In the genomic region with DNA sequence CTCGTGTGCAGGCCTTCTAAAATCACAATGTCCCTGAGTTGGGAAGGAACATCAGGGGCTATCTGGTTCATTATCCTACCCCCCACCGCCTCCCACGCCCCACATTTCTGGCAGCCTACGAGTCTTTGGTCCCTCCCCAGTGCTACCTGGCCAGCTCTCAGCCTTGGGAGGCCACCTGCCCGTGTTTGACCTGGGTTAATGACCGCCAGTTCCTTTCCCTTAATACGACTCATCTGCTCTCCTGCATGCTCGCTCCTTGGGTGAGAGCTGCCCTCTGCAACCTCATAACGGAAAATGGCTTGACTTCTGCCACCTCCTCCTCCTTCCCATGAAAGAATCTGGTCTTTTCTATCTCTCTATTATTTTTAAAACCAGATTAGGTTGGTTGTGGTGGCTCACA, we compare ENCODE assay signal across 11 cellular contexts.
"Had no signal": no experiment of that assay in that cellular context is flagged by ENCODE, and none has a peak within 500 bp of the region (broad histone marks: within the 10 kb centered on the region; RNA-seq: fewer than 3 reads in every experiment).

No MANE protein-coding gene starts in this region.

- H3K27ac Mint-ChIP-seq: dendritic cell treated with granulocyte-macrophage colony-stimulating factor and Interleukin-4, amounts not matched to agents 40 ng/mL and 50 ng/mL, for 4 days; effector memory CD8-positive, alpha-beta T cell; naive thymus-derived CD8-positive, alpha-beta T cell had no signal

- H3K36me3 Mint-ChIP-seq: naive thymus-derived CD8-positive, alpha-beta T cell had no signal

- H3K9me3 Mint-ChIP-seq: dendritic cell treated with granulocyte-macrophage colony-stimulating factor and Interleukin-4, amounts not matched to agents 40 ng/mL and 50 ng/mL, for 4 days; effector memory CD8-positive, alpha-beta T cell; naive thymus-derived CD8-positive, alpha-beta T cell had no signal

- H3K4me3 Mint-ChIP-seq: dendritic cell treated with granulocyte-macrophage colony-stimulating factor and Interleukin-4, amounts not matched to agents 40 ng/mL and 50 ng/mL, for 4 days; effector memory CD8-positive, alpha-beta T cell; naive thymus-derived CD8-positive, alpha-beta T cell had no signal

- DNase-seq: effector memory CD8-positive, alpha-beta T cell; gastrocnemius medialis; islet precursor cell; left ventricle myocardium superior; naive thymus-derived CD8-positive, alpha-beta T cell; small intestine; stimulated activated CD4-positive, alpha-beta T cell treated with anti-CD3 and anti-CD28 coated beads, Interleukin-12 subunit alpha, Interleukin-12 subunit beta, amount 100 ng/mL, for 4 hours; stimulated activated naive CD4-positive, alpha-beta T cell treated with Interleukin-2 at 50 U/mL for 16 hours; upper lobe of left lung; uterus had no signal
